9 cellular contexts compared by ENCODE assay signal in genomic region chr4:17324431-17324830, GRCh38.
DNase-seq lines count a peak whose midpoint lies in the region; ATAC-seq and TF ChIP-seq lines count a peak whose summit lies in the region.
"Had no signal": no experiment of that assay in that cellular context is flagged by ENCODE, and none has a peak within 500 bp of the region (broad histone marks: within the 10 kb centered on the region; RNA-seq: fewer than 3 reads in every experiment).

No MANE protein-coding gene starts in this region.

- CTCF ChIA-PET in AG04450 (lab: Charles Lee) (interaction anchor here (0.5 to 3.4 kb wide), 113 partner anchors 9 to 1055 kb away, joined by 3 to 29 read pairs (median 4); partner anchors contain the start of gene LDB2), OCI-LY7 (lab: Charles Lee; ENCODE audit: unreplicated experiment) (interaction anchor here (1.0 kb wide), 1 partner anchor 123 kb away, joined by 3 read pairs; no protein-coding TSS in a partner anchor)

- intact Hi-C loops in OCI-LY7 (cut with micrococcal nuclease; ENCODE audit: unreplicated experiment): loop anchor here (1.0 to 5.0 kb wide), 3 partner anchors 44 to 1032 kb away; no protein-coding TSS in a partner anchor
- intact Hi-C loops in sigmoid colon (cut with DNase I): loop anchor here (5.0 kb wide), 2 partner anchors 412 to 1032 kb away; no protein-coding TSS in a partner anchor

- no peak for TF ChIP-seq EP300 in sigmoid colon (IDR thresholded peaks at IDR 0.05)

- H2AFZ ChIP-seq in OCI-LY7 (ENCODE audit: low read length): peak overlapping the region; percentile 53; the same call in 1 of the 2 replicates

- H3K36me3 ChIP-seq in OCI-LY7 (ENCODE audit: insufficient read depth, low read length): no peaks in the 10 kb centered on the region
- no peaks in the 10 kb centered on the region for H3K36me3 ChIP-seq in sigmoid colon

- H3K4me2 ChIP-seq in OCI-LY7 (ENCODE audit: low read length): peak overlapping the region; percentile 5; the same call in 1 of the 2 replicates

- ATAC-seq in GM18909 (IDR thresholded peaks at IDR 0.05; ENCODE audit: poor library complexity, unreplicated experiment): peak; percentile 65
- ATAC-seq: left colon had no signal

- TF ChIP-seq CTCF in AG04450 (IDR thresholded peaks at IDR 0.05; ENCODE audit: low read depth, low read length) (peak; percentile 80), OCI-LY7 (conservative IDR thresholded peaks at IDR 0.05; ENCODE audit: low read length) (peak; percentile 90), sigmoid colon (IDR thresholded peaks at IDR 0.05) (peak; percentile 32 to 54 (median 44))

- no peaks in the 10 kb centered on the region for H4K20me1 ChIP-seq in OCI-LY7 (ENCODE audit: insufficient read depth, low read length)

- POLR2A ChIA-PET in AG04450 (lab: Yijun Ruan, JAX): interaction anchor here (0.7 to 0.8 kb wide), 3 partner anchors 222 to 565 kb away, joined by 3 to 8 read pairs (median 3); no protein-coding TSS in a partner anchor
- POLR2A ChIA-PET in OCI-LY7 (lab: Charles Lee): interaction anchor here (0.6 to 1.3 kb wide), 3 partner anchors 12 to 116 kb away, joined by 3 to 4 read pairs (median 3); no protein-coding TSS in a partner anchor

- H3K4me3 ChIP-seq in AG04450 (ENCODE audit: low read depth, low read length) (no peak overlapping the region), OCI-LY7 (ENCODE audit: low read depth, low read length, poor library complexity, severe bottlenecking) (no peak overlapping the region), sigmoid colon (no peak overlapping the region)

- 12 to 13% methylated on average over 11 of the region's 11 CpGs for WGBS in sigmoid colon, 2 donors

- H3K9me3 ChIP-seq in AG04450 (ENCODE audit: control insufficient read depth, insufficient read depth, low read length) (peaks cover 12% of the 10 kb centered on the region; the same call in 1 of the 2 replicates), OCI-LY7 (ENCODE audit: low read length) (no peaks in the 10 kb centered on the region; the same call in 1 of the 2 replicates), sigmoid colon (no peaks in the 10 kb centered on the region)

- H3K79me2 ChIP-seq in OCI-LY7 (ENCODE audit: insufficient read depth, low read depth, low read length): no peaks in the 10 kb centered on the region

- TF ChIP-seq POLR2A in sigmoid colon (IDR thresholded peaks at IDR 0.05): no peak

- H3K27ac ChIP-seq in AG04450 (ENCODE audit: low read depth, low read length) (peak overlapping the region; percentile 34), OCI-LY7 (ENCODE audit: low read depth, low read length, poor library complexity, severe bottlenecking) (no peak overlapping the region), sigmoid colon (no peak overlapping the region)

- DNase-seq in AG04450 (ENCODE audit: low read depth, low spot score) (peak; percentile 62), OCI-LY7 (ENCODE audit: low spot score) (peak; percentile 69), globus pallidus (ENCODE audit: low spot score) (peak; percentile 42), sigmoid colon (no peak), ecto neural progenitor cell (ENCODE audit: low spot score) (no peak), epidermal melanocyte (ENCODE audit: insufficient read length, low spot score) (no peak)
- peak in 3 of 4 experiments; percentile 2 to 28 (median 6) for DNase-seq in activated naive CD4-positive, alpha-beta T cell (lab: John Stamatoyannopoulos, UW)

- no peaks in the 10 kb centered on the region for H3K9me2 ChIP-seq in OCI-LY7 (ENCODE audit: insufficient read depth, low read length)

- H3K4me1 ChIP-seq in OCI-LY7 (ENCODE audit: insufficient read depth, low read length, poor library complexity, severe bottlenecking): peaks cover 29% of the 10 kb centered on the region
- H3K4me1 ChIP-seq in sigmoid colon: peaks cover 0 to 10% (median 4%) of the 10 kb centered on the region in 4 donors

- BruUV-seq in OCI-LY7 (replicated peaks; lab: Mats Ljungman, UMichigan): no TSS peak

- H3K27me3 ChIP-seq in AG04450 (ENCODE audit: control insufficient read depth, insufficient read depth, low read length) (no peaks in the 10 kb centered on the region), sigmoid colon (no peaks in the 10 kb centered on the region)

Comparison
In these comparisons a context has a peak if more than half of its experiments do, and no peak if none do; other contexts are left out.
1. DNase-seq: peak in AG04450 (single experiment), OCI-LY7 (single experiment), activated naive CD4-positive, alpha-beta T cell (3 of 4) and globus pallidus (single experiment); none in sigmoid colon (single experiment), ecto neural progenitor cell (single experiment) and epidermal melanocyte (single experiment).
2. Peak in every context shown above with its lines, with median percentiles within 50 percentile points of each other: CTCF ChIP-seq.